ENCODE assay signal across 1 cellular context in the genomic region with DNA sequence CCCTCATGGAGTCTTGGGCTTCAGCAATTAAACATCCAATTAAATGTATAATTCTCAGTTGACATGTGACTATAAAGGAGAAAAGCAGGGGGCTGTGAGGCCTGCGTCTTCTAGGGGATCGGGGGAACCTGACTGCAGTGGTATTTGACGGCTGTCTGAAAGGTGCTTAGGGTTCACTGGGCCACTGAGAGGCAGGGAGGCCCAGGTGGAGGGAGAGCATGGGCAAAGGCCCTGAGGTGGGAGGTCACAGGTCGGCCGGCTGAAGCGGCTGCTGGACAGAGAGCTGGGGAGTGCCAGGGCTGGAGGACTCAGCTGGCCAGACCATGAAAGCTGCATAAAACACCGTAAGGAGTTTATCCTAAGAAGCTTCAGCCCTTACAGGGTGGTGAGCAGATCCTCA.
TF ChIP-seq lines count a peak whose summit lies in the region.

No MANE protein-coding gene starts in this region.

TF ChIP-seq in liver, 16 proteins besides CTCF, POLR2A, EP300 and RAD21 (continued from another document):
- TF ChIP-seq, protein P1, sequence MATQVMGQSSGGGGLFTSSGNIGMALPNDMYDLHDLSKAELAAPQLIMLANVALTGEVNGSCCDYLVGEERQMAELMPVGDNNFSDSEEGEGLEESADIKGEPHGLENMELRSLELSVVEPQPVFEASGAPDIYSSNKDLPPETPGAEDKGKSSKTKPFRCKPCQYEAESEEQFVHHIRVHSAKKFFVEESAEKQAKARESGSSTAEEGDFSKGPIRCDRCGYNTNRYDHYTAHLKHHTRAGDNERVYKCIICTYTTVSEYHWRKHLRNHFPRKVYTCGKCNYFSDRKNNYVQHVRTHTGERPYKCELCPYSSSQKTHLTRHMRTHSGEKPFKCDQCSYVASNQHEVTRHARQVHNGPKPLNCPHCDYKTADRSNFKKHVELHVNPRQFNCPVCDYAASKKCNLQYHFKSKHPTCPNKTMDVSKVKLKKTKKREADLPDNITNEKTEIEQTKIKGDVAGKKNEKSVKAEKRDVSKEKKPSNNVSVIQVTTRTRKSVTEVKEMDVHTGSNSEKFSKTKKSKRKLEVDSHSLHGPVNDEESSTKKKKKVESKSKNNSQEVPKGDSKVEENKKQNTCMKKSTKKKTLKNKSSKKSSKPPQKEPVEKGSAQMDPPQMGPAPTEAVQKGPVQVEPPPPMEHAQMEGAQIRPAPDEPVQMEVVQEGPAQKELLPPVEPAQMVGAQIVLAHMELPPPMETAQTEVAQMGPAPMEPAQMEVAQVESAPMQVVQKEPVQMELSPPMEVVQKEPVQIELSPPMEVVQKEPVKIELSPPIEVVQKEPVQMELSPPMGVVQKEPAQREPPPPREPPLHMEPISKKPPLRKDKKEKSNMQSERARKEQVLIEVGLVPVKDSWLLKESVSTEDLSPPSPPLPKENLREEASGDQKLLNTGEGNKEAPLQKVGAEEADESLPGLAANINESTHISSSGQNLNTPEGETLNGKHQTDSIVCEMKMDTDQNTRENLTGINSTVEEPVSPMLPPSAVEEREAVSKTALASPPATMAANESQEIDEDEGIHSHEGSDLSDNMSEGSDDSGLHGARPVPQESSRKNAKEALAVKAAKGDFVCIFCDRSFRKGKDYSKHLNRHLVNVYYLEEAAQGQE (IDR thresholded peaks at IDR 0.05): no peak
- TF ChIP-seq JUND (IDR thresholded peaks at IDR 0.05) (no peak), EGR1 (IDR thresholded peaks at IDR 0.05; ENCODE audit: low read depth in 2 of 2) (no peak), NR2F2 (IDR thresholded peaks at IDR 0.05) (no peak)
- TF ChIP-seq, protein P2, sequence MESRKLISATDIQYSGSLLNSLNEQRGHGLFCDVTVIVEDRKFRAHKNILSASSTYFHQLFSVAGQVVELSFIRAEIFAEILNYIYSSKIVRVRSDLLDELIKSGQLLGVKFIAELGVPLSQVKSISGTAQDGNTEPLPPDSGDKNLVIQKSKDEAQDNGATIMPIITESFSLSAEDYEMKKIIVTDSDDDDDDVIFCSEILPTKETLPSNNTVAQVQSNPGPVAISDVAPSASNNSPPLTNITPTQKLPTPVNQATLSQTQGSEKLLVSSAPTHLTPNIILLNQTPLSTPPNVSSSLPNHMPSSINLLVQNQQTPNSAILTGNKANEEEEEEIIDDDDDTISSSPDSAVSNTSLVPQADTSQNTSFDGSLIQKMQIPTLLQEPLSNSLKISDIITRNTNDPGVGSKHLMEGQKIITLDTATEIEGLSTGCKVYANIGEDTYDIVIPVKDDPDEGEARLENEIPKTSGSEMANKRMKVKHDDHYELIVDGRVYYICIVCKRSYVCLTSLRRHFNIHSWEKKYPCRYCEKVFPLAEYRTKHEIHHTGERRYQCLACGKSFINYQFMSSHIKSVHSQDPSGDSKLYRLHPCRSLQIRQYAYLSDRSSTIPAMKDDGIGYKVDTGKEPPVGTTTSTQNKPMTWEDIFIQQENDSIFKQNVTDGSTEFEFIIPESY (IDR thresholded peaks at IDR 0.05): no peak
